ENCODE assay signal across 8 cellular contexts in genomic region chr1:8822383-8823294, GRCh38. TPM values are rescaled to one million over a fixed set of nuclear protein-coding genes. Genes with fewer than 3 reads are reported as not detected.
DNase-seq lines count a peak whose midpoint lies in the region; ATAC-seq and TF ChIP-seq lines count a peak whose summit lies in the region.

No MANE protein-coding gene starts in this region.

- BruUV-seq in MCF 10A (replicated peaks; lab: Mats Ljungman, UMichigan), result no TSS peak

- H3K4me1 ChIP-seq in lower lobe of right lung, result peaks cover 27% of the 10 kb centered on the region
- H3K4me1 ChIP-seq in aorta (ENCODE audit: control insufficient read depth in 1 of 2, insufficient read depth in 2 of 2, low read length in 2 of 2), result no peaks in the 10 kb centered on the region

- H3K4me3 ChIP-seq in lower lobe of right lung (no peak overlapping the region), aorta (ENCODE audit: low read length in 2 of 2) (no peak overlapping the region)

- peak overlapping the region; percentile 71 for H3K27ac Mint-ChIP-seq in MCF 10A (ENCODE audit: low read depth, unreplicated experiment)
- H3K27ac Mint-ChIP-seq in activated T-cell treated with anti-CD3 and anti-CD28 coated beads, Interleukin-2, amount 50 U/mL, for 24 hours, result no peak overlapping the region

- TF ChIP-seq CTCF in MCF 10A (IDR thresholded peaks at IDR 0.05; ENCODE audit: unreplicated experiment) (no peak), lower lobe of right lung (IDR thresholded peaks at IDR 0.05) (no peak)

- H3K27me3 Mint-ChIP-seq in MCF 10A (ENCODE audit: insufficient read depth, unreplicated experiment), result no peaks in the 10 kb centered on the region
- peaks cover 6% of the 10 kb centered on the region for H3K27me3 Mint-ChIP-seq in activated T-cell treated with anti-CD3 and anti-CD28 coated beads, Interleukin-2, amount 50 U/mL, for 24 hours

- H3K4me1 Mint-ChIP-seq in MCF 10A (ENCODE audit: insufficient read depth, unreplicated experiment), result peaks cover 20% of the 10 kb centered on the region
- peaks cover 7% of the 10 kb centered on the region for H3K4me1 Mint-ChIP-seq in activated T-cell treated with anti-CD3 and anti-CD28 coated beads, Interleukin-2, amount 50 U/mL, for 24 hours (ENCODE audit: low read depth)

- POLR2A ChIA-PET in MCF 10A (lab: Yijun Ruan, JAX), result interaction anchor here (0.9 to 2.0 kb wide), 5 partner anchors 12 to 89 kb away, joined by 3 to 8 read pairs (median 4); partner anchors contain the start of gene ENO1

- CTCF ChIA-PET in MCF 10A (lab: Yijun Ruan, JAX), result interaction anchor here (0.6 to 3.2 kb wide), 4 partner anchors 17 to 467 kb away, joined by 3 to 19 read pairs (median 3); no protein-coding TSS in a partner anchor

- ATAC-seq in lower lobe of right lung, result peak; percentile 51 to 68
- no peak for ATAC-seq in aorta (ENCODE audit: low FRiP score)

- no peaks in the 10 kb centered on the region for H3K9me3 ChIP-seq in lower lobe of right lung
- H3K9me3 ChIP-seq in aorta (ENCODE audit: control insufficient read depth, low read length), result no peaks in the 10 kb centered on the region

- 66 to 70% methylated on average over 10 of the region's 10 CpGs for whole genome bisulfite sequencing in aorta, 2 donors

- intact Hi-C loops in MCF 10A (cut with micrococcal nuclease), result no loop called here
- intact Hi-C loops in lower lobe of right lung (cut with DNase I), result no loop called here
- intact Hi-C loops in aorta (cut with DNase I), result no loop called here

- H3K9me3 Mint-ChIP-seq in MCF 10A (ENCODE audit: unreplicated experiment), result no peaks in the 10 kb centered on the region
- no peaks in the 10 kb centered on the region for H3K9me3 Mint-ChIP-seq in activated T-cell treated with anti-CD3 and anti-CD28 coated beads, Interleukin-2, amount 50 U/mL, for 24 hours

- H3K36me3 ChIP-seq in lower lobe of right lung (no peaks in the 10 kb centered on the region), aorta (ENCODE audit: control insufficient read depth in 1 of 2, insufficient read depth in 2 of 2, low read length in 1 of 2) (no peaks in the 10 kb centered on the region)

- peak; percentile 77 for DNase-seq in DMS 273 treated with DMSO at 0.1 percent for 48 hours (lab: John Stamatoyannopoulos, UW)
- peak; percentile 77 to 95 for DNase-seq in NCI-H2081 (lab: John Stamatoyannopoulos, UW)
- DNase-seq in MCF 10A (ENCODE audit: unreplicated experiment), result peak; percentile 63
- no peak for DNase-seq in lower lobe of right lung
- DNase-seq in SIG-M5 (lab: John Stamatoyannopoulos, UW), result no peak
- no peak for DNase-seq in SKM-1 treated with dmso at 0.1 percent for 144 hours (lab: John Stamatoyannopoulos, UW; ENCODE audit: unreplicated experiment)
- no peak for DNase-seq in activated T-cell treated with anti-CD3 and anti-CD28 coated beads, Interleukin-2, amount 50 U/mL, for 24 hours
- no peak for DNase-seq in aorta

- no peak overlapping the region for H3K4me3 Mint-ChIP-seq in MCF 10A (ENCODE audit: unreplicated experiment)
- no peak overlapping the region for H3K4me3 Mint-ChIP-seq in activated T-cell treated with anti-CD3 and anti-CD28 coated beads, Interleukin-2, amount 50 U/mL, for 24 hours

- H3K36me3 Mint-ChIP-seq in MCF 10A (ENCODE audit: insufficient read depth, unreplicated experiment), result peaks cover under 1% of the 10 kb centered on the region
- H3K36me3 Mint-ChIP-seq in activated T-cell treated with anti-CD3 and anti-CD28 coated beads, Interleukin-2, amount 50 U/mL, for 24 hours (ENCODE audit: low read depth), result no peaks in the 10 kb centered on the region

- H3K27ac ChIP-seq in lower lobe of right lung (peak overlapping the region; percentile 7), aorta (ENCODE audit: low read depth in 1 of 2, low read length in 2 of 2) (no peak overlapping the region)

- H3K27me3 ChIP-seq in lower lobe of right lung (ENCODE audit: low read depth), result no peaks in the 10 kb centered on the region
- H3K27me3 ChIP-seq in aorta (ENCODE audit: control insufficient read depth in 1 of 2, insufficient read depth in 2 of 2, low read length in 1 of 2), result no peaks in the 10 kb centered on the region

RNA-seq across cellular contexts. Expression of gene RERE, which starts 5.2 kb away (rescaled TPM):
- total RNA-seq in MCF 10A (2022), result 36.8 and 48.4 TPM in 2 replicates
- total RNA-seq in lower lobe of right lung, result 88.5 TPM
- 100 to 1,000 TPM; 111 to 133 TPM for total RNA-seq in aorta
- 10 to 100 TPM; 26.8 to 54.4 TPM for polyA plus RNA-seq in aorta

RNA-seq across cellular contexts. Expression of gene ENO1, which starts 55.8 kb away (rescaled TPM):
- 2,592 and 2,811 TPM in 2 replicates for total RNA-seq in MCF 10A (2022)
- 580 TPM for total RNA-seq in lower lobe of right lung
- total RNA-seq in aorta, result 100 to 1,000 TPM; 542 to 688 TPM
- polyA plus RNA-seq in aorta, result 100 to 1,000 TPM; 333 to 514 TPM

Comparison
In these comparisons a context has a peak if more than half of its experiments do, and no peak if none do; other contexts are left out.
1. DNase-seq: peak in DMS 273 treated with DMSO at 0.1 percent for 48 hours (single experiment), NCI-H2081 (2 of 2) and MCF 10A (single experiment); none in lower lobe of right lung (single experiment), SIG-M5 (single experiment), SKM-1 treated with dmso at 0.1 percent for 144 hours (single experiment), activated T-cell treated with anti-CD3 and anti-CD28 coated beads, Interleukin-2, amount 50 U/mL, for 24 hours (single experiment) and aorta (0 of 2).